In the genomic region with DNA sequence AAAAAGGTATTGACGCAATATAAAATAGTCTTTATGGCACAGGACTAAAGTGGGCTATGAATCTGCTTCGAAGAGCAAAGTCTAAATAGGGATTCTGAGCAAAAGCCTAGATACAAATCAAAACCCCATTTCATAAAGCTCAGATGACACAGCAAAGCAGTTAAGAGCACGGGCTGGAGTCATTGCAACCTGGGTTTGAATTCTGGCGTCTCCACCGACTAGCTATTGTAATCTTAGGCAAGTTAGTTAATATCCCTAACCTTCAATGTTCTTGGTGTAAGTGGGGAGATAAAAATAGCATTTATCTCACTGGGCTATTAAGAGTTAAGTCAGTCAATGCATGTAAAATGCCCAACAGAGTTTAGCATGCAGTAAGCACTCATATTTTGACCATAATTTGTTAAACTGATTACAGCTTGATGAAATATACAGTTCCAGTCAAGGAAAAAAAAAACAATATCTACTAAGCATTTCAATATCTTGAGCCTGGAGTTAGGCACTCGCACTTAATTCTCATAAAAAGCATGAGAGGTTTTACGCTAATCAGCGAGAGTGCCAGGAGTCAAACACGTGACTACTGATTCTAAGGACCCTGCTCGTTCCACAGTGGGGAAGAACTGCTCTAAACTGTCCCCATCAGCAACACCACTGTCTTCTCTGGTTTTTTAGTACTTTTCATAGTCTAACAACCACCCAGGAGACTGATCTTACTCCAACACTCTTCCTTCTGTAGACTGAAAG, we compare ENCODE assay signal across 1 cellular context.
TF ChIP-seq lines count a peak whose summit lies in the region.

No MANE protein-coding gene starts in this region.

TF ChIP-seq in K562, 482 proteins besides CTCF, POLR2A, EP300 and RAD21 (continued from another document):
- TF ChIP-seq ZNF232 (CRISPR knock-in tag; IDR thresholded peaks at IDR 0.05) (no peak), SOX6 (IDR thresholded peaks at IDR 0.05) (0 out of 2 replicates have a peak, but pooled peaks have one; percentile 9), HMGN3 (IDR thresholded peaks at IDR 0.05; ENCODE audit: borderline replicate concordance, extremely low read depth, insufficient read length, low read depth, low read length) (no peak), C11orf30 (IDR thresholded peaks at IDR 0.05; ENCODE audit: low read depth) (peak; percentile 71; the same call in 1 of the 2 replicates), ZBTB40 (IDR thresholded peaks at IDR 0.05) (no peak), ZBTB40 (CRISPR knock-in tag; IDR thresholded peaks at IDR 0.05) (no peak), MAFF (IDR thresholded peaks at IDR 0.05; ENCODE audit: low read length) (peak; percentile 56), HIVEP1 (CRISPR knock-in tag; IDR thresholded peaks at IDR 0.05) (no peak), RAD51 (IDR thresholded peaks at IDR 0.05; ENCODE audit: borderline replicate concordance, low read depth) (0 out of 2 replicates have a peak, but pooled peaks have one; percentile 16), ZNF316 (IDR thresholded peaks at IDR 0.05) (peak; percentile 41; the same call in 1 of the 2 replicates), ZNF384 (IDR thresholded peaks at IDR 0.05; ENCODE audit: low read depth, low read length) (no peak), SMARCE1 (IDR thresholded peaks at IDR 0.05) (0 out of 2 replicates have a peak, but pooled peaks have one; percentile 23), FOXM1 (IDR thresholded peaks at IDR 0.05; ENCODE audit: low read depth) (peak; percentile 40; the same call in 1 of the 2 replicates), FOXM1 (CRISPR knock-in tag; IDR thresholded peaks at IDR 0.05; ENCODE audit: low read depth) (no peak), ZNF561 (CRISPR knock-in tag; conservative IDR thresholded peaks at IDR 0.05) (no peak)
- TF ChIP-seq, protein P1, sequence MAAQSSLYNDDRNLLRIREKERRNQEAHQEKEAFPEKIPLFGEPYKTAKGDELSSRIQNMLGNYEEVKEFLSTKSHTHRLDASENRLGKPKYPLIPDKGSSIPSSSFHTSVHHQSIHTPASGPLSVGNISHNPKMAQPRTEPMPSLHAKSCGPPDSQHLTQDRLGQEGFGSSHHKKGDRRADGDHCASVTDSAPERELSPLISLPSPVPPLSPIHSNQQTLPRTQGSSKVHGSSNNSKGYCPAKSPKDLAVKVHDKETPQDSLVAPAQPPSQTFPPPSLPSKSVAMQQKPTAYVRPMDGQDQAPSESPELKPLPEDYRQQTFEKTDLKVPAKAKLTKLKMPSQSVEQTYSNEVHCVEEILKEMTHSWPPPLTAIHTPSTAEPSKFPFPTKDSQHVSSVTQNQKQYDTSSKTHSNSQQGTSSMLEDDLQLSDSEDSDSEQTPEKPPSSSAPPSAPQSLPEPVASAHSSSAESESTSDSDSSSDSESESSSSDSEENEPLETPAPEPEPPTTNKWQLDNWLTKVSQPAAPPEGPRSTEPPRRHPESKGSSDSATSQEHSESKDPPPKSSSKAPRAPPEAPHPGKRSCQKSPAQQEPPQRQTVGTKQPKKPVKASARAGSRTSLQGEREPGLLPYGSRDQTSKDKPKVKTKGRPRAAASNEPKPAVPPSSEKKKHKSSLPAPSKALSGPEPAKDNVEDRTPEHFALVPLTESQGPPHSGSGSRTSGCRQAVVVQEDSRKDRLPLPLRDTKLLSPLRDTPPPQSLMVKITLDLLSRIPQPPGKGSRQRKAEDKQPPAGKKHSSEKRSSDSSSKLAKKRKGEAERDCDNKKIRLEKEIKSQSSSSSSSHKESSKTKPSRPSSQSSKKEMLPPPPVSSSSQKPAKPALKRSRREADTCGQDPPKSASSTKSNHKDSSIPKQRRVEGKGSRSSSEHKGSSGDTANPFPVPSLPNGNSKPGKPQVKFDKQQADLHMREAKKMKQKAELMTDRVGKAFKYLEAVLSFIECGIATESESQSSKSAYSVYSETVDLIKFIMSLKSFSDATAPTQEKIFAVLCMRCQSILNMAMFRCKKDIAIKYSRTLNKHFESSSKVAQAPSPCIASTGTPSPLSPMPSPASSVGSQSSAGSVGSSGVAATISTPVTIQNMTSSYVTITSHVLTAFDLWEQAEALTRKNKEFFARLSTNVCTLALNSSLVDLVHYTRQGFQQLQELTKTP (IDR thresholded peaks at IDR 0.05; ENCODE audit: low read depth in 1 of 2, partially characterized antibody in 2 of 2): no peak
TF ChIP-seq in K562: peak in this region for 12.
